9 cellular contexts compared by ENCODE assay signal in genomic region chr17:35447494-35447893, GRCh38. TPM values are rescaled to one million over a fixed set of nuclear protein-coding genes. Genes with fewer than 3 reads are reported as not detected.
DNase-seq lines count a peak whose midpoint lies in the region; ATAC-seq and TF ChIP-seq lines count a peak whose summit lies in the region.
"Had no signal": no experiment of that assay in that cellular context is flagged by ENCODE, and none has a peak within 500 bp of the region (broad histone marks: within the 10 kb centered on the region; RNA-seq: fewer than 3 reads in every experiment).

No MANE protein-coding gene starts in this region.

- peak overlapping the region; percentile 50 to 56 for H3K4me3 ChIP-seq in left lung
- peak overlapping the region; percentile 73 for H3K4me3 ChIP-seq in thymus (ENCODE audit: low read length)
- no peak overlapping the region for H3K4me3 ChIP-seq in A673 (ENCODE audit: low read depth, low read length, poor library complexity, severe bottlenecking)
- H3K4me3 ChIP-seq in gastroesophageal sphincter, result peak overlapping the region in 1 of 2 donors; percentile 54

- TF ChIP-seq POLR2A in gastroesophageal sphincter (IDR thresholded peaks at IDR 0.05), result no peak

- H3K27me3 Mint-ChIP-seq in activated T-cell treated with anti-CD3 and anti-CD28 coated beads, Interleukin-2, amount 50 U/mL, for 4 hours (ENCODE audit: low read depth), result no peaks in the 10 kb centered on the region
- H3K27me3 Mint-ChIP-seq in activated T-helper 1 cell treated with anti-CD3 and anti-CD28 coated beads, Interleukin-12 subunit alpha, Interleukin-12 subunit beta, Interleukin-2, Interleukin-4 antibody, amounts not matched to agents 30 ng/mL and 10 ng/mL and 1 ng/mL, durations not matched to agents 14 hours and 24 hours and 36 hours (ENCODE audit: insufficient read depth), result no peaks in the 10 kb centered on the region

- BruUV-seq in A673 (replicated peaks; lab: Mats Ljungman, UMichigan), result no TSS peak

- POLR2A ChIA-PET in A673 (lab: Charles Lee; ENCODE audit: low non-redundant PET), result no interaction called here

- H3K36me3 ChIP-seq in left lung (no peaks in the 10 kb centered on the region), thymus (ENCODE audit: control insufficient read depth, insufficient read depth) (no peaks in the 10 kb centered on the region), A673 (ENCODE audit: insufficient read depth, low read length, poor library complexity, severe bottlenecking) (no peaks in the 10 kb centered on the region), gastroesophageal sphincter (no peaks in the 10 kb centered on the region)

- H3K4me1 Mint-ChIP-seq in activated T-cell treated with anti-CD3 and anti-CD28 coated beads, Interleukin-2, amount 50 U/mL, for 4 hours (ENCODE audit: low read depth), result peaks cover 20% of the 10 kb centered on the region
- H3K4me1 Mint-ChIP-seq in activated T-helper 1 cell treated with anti-CD3 and anti-CD28 coated beads, Interleukin-12 subunit alpha, Interleukin-12 subunit beta, Interleukin-2, Interleukin-4 antibody, amounts not matched to agents 30 ng/mL and 10 ng/mL and 1 ng/mL, durations not matched to agents 14 hours and 24 hours and 36 hours (ENCODE audit: low read depth), result peaks cover 27% of the 10 kb centered on the region

- no peak for DNase-seq in activated T-cell treated with anti-CD3 and anti-CD28 coated beads, Interleukin-2, amount 50 U/mL, for 4 hours
- no peak for DNase-seq in activated T-cell treated with anti-CD3 and anti-CD28 coated beads, Interleukin-2, amount 50 U/mL, for 48 hours
- no peak for DNase-seq in activated T-helper 1 cell treated with anti-CD3 and anti-CD28 coated beads, Interleukin-12 subunit alpha, Interleukin-12 subunit beta, Interleukin-2, Interleukin-4 antibody, amounts not matched to agents 30 ng/mL and 10 ng/mL and 1 ng/mL, durations not matched to agents 14 hours and 24 hours and 36 hours (ENCODE audit: low spot score)
- DNase-seq in left lung, result no peak
- DNase-seq in glomerular visceral epithelial cell (ENCODE audit: extremely low spot score), result no peak
- no peak for DNase-seq in A673 (ENCODE audit: low spot score)

- intact Hi-C loops in activated T-helper 1 cell treated with anti-CD3 and anti-CD28 coated beads, Interleukin-12 subunit alpha, Interleukin-12 subunit beta, Interleukin-2, Interleukin-4 antibody, amounts not matched to agents 30 ng/mL and 10 ng/mL and 1 ng/mL, durations not matched to agents 14 hours and 24 hours and 36 hours (cut with micrococcal nuclease), result no loop called here
- intact Hi-C loops in left lung (cut with DNase I), result no loop called here
- intact Hi-C loops in A673 (cut with micrococcal nuclease; ENCODE audit: unreplicated experiment), result no loop called here

- TF ChIP-seq CTCF in left lung (IDR thresholded peaks at IDR 0.05) (no peak), A673 (conservative IDR thresholded peaks at IDR 0.05; ENCODE audit: low read depth, low read length) (no peak), gastroesophageal sphincter (IDR thresholded peaks at IDR 0.05) (no peak)

- H3K9me3 Mint-ChIP-seq in activated T-cell treated with anti-CD3 and anti-CD28 coated beads, Interleukin-2, amount 50 U/mL, for 4 hours, result no peaks in the 10 kb centered on the region
- H3K9me3 Mint-ChIP-seq in activated T-helper 1 cell treated with anti-CD3 and anti-CD28 coated beads, Interleukin-12 subunit alpha, Interleukin-12 subunit beta, Interleukin-2, Interleukin-4 antibody, amounts not matched to agents 30 ng/mL and 10 ng/mL and 1 ng/mL, durations not matched to agents 14 hours and 24 hours and 36 hours, result no peaks in the 10 kb centered on the region

- peak overlapping the region; percentile 49 for H3K4me3 Mint-ChIP-seq in activated T-cell treated with anti-CD3 and anti-CD28 coated beads, Interleukin-2, amount 50 U/mL, for 4 hours
- H3K4me3 Mint-ChIP-seq in activated T-helper 1 cell treated with anti-CD3 and anti-CD28 coated beads, Interleukin-12 subunit alpha, Interleukin-12 subunit beta, Interleukin-2, Interleukin-4 antibody, amounts not matched to agents 30 ng/mL and 10 ng/mL and 1 ng/mL, durations not matched to agents 14 hours and 24 hours and 36 hours, result peak overlapping the region; percentile 67

- H3K36me3 Mint-ChIP-seq in activated T-cell treated with anti-CD3 and anti-CD28 coated beads, Interleukin-2, amount 50 U/mL, for 4 hours (ENCODE audit: insufficient read depth), result peaks cover 14% of the 10 kb centered on the region
- H3K36me3 Mint-ChIP-seq in activated T-helper 1 cell treated with anti-CD3 and anti-CD28 coated beads, Interleukin-12 subunit alpha, Interleukin-12 subunit beta, Interleukin-2, Interleukin-4 antibody, amounts not matched to agents 30 ng/mL and 10 ng/mL and 1 ng/mL, durations not matched to agents 14 hours and 24 hours and 36 hours (ENCODE audit: low read depth), result peaks cover 40% of the 10 kb centered on the region

- H3K27me3 ChIP-seq in left lung (peaks cover 7 to 28% of the 10 kb centered on the region in 2 donors), thymus (ENCODE audit: control insufficient read depth, insufficient read depth) (peaks cover 4% of the 10 kb centered on the region), A673 (replicated peaks; ENCODE audit: insufficient read depth, low read depth, low read length, poor library complexity) (no peaks in the 10 kb centered on the region), gastroesophageal sphincter (peaks cover 44% of the 10 kb centered on the region)

- peaks cover 0 to 13% of the 10 kb centered on the region in 2 donors for H3K4me1 ChIP-seq in left lung
- peaks cover 6% of the 10 kb centered on the region for H3K4me1 ChIP-seq in thymus (ENCODE audit: control insufficient read depth, insufficient read depth, low read length)
- H3K4me1 ChIP-seq in A673 (ENCODE audit: insufficient read depth, low read length, poor library complexity, severe bottlenecking), result peaks cover 4% of the 10 kb centered on the region
- peaks cover 0 to 26% (median 0%) of the 10 kb centered on the region in 3 donors for H3K4me1 ChIP-seq in gastroesophageal sphincter

- H3K27ac ChIP-seq in left lung (peak overlapping the region in 1 of 2 donors; percentile 70), thymus (ENCODE audit: low read depth) (no peak overlapping the region), A673 (ENCODE audit: low read depth, low read length, poor library complexity, severe bottlenecking) (no peak overlapping the region), gastroesophageal sphincter (peak overlapping the region in 2 of 4 donors; percentile 38 to 74)
- H3K27ac ChIP-seq: epithelial cell of prostate had no signal

- 57% methylated on average over 3 of the region's 3 CpGs for whole genome bisulfite sequencing in thymus
- 30 to 34% methylated on average over 3 of the region's 3 CpGs for WGBS in gastroesophageal sphincter (ENCODE audit: low coverage in 1 of 2), 2 donors

- H3K9me3 ChIP-seq in left lung (no peaks in the 10 kb centered on the region), thymus (ENCODE audit: control insufficient read depth) (no peaks in the 10 kb centered on the region), A673 (ENCODE audit: low read depth, low read length, poor library complexity, severe bottlenecking) (no peaks in the 10 kb centered on the region), gastroesophageal sphincter (no peaks in the 10 kb centered on the region)

- peak overlapping the region; percentile 66 for H3K27ac Mint-ChIP-seq in activated T-helper 1 cell treated with anti-CD3 and anti-CD28 coated beads, Interleukin-12 subunit alpha, Interleukin-12 subunit beta, Interleukin-2, Interleukin-4 antibody, amounts not matched to agents 30 ng/mL and 10 ng/mL and 1 ng/mL, durations not matched to agents 14 hours and 24 hours and 36 hours

- no peak for ATAC-seq in activated T-cell treated with anti-CD3 and anti-CD28 coated beads, Interleukin-2, amount 50 U/mL, for 4 hours
- no peak for ATAC-seq in left lung
- no peak for ATAC-seq in gastroesophageal sphincter

- TF ChIP-seq EP300 in gastroesophageal sphincter (IDR thresholded peaks at IDR 0.05), result no peak

- CTCF ChIA-PET in A673 (lab: Charles Lee), result no interaction called here

RNA-seq across cellular contexts. Expression of gene SLFN13, which starts 1.1 kb away (rescaled TPM):
- total RNA-seq in activated T-cell treated with anti-CD3 and anti-CD28 coated beads, Interleukin-2, amount 50 U/mL, for 4 hours, result 1 to 10 TPM; 4.3 to 8.1 (median 7.9) TPM
- 32.2 and 32.7 TPM in 2 replicates for total RNA-seq in activated T-helper 1 cell treated with anti-CD3 and anti-CD28 coated beads, Interleukin-12 subunit alpha, Interleukin-12 subunit beta, Interleukin-2, Interleukin-4 antibody, amounts not matched to agents 30 ng/mL and 10 ng/mL and 1 ng/mL, durations not matched to agents 14 hours and 24 hours and 36 hours
- 10 to 100 TPM; 24.7 to 32.1 TPM for total RNA-seq in left lung
- polyA plus RNA-seq in thymus, result 4.2 TPM
- total RNA-seq in A673 (2021), result 31.6 and 34.0 TPM in 2 replicates
- 10 to 100 TPM in 1 of 4 donors, 1 to 10 TPM in 3; 1.9 to 12.3 (median 5.0) TPM for total RNA-seq in gastroesophageal sphincter

RNA-seq across cellular contexts. Expression of gene SLFN12, which starts 15.2 kb away (rescaled TPM):
- total RNA-seq in activated T-cell treated with anti-CD3 and anti-CD28 coated beads, Interleukin-2, amount 50 U/mL, for 4 hours, result 1 to 10 TPM in 2 of 3 donors, under 1 TPM in 1; 0.81 to 2.0 (median 1.1) TPM
- 6.6 and 8.4 TPM in 2 replicates for total RNA-seq in activated T-helper 1 cell treated with anti-CD3 and anti-CD28 coated beads, Interleukin-12 subunit alpha, Interleukin-12 subunit beta, Interleukin-2, Interleukin-4 antibody, amounts not matched to agents 30 ng/mL and 10 ng/mL and 1 ng/mL, durations not matched to agents 14 hours and 24 hours and 36 hours
- total RNA-seq in left lung, result 10 to 100 TPM; 16.7 to 28.0 TPM
- 3.4 TPM for polyA plus RNA-seq in thymus
- total RNA-seq in A673 (2021), result 8.1 and 13.2 TPM in 2 replicates
- 10 to 100 TPM in 1 of 4 donors, 1 to 10 TPM in 3; 3.6 to 10.2 (median 6.9) TPM for total RNA-seq in gastroesophageal sphincter
